18 cellular contexts compared by ENCODE assay signal in genomic region chr4:53431052-53431451, GRCh38. TPM values are rescaled to one million over a fixed set of nuclear protein-coding genes. Genes with fewer than 3 reads are reported as not detected.
DNase-seq lines count a peak whose midpoint lies in the region; ATAC-seq lines count a peak whose summit lies in the region.
"Had no signal": no experiment of that assay in that cellular context is flagged by ENCODE, and none has a peak within 500 bp of the region (broad histone marks: within the 10 kb centered on the region; RNA-seq: fewer than 3 reads in every experiment).

No MANE protein-coding gene starts in this region.

- H3K36me3 Mint-ChIP-seq in activated naive CD8-positive, alpha-beta T cell treated with anti-CD3 and anti-CD28 coated beads, Interleukin-2, amount 10 ng/mL, durations not matched to agents 7 days and 5 days, result peaks cover 29% of the 10 kb centered on the region
- peaks cover 28% of the 10 kb centered on the region for H3K36me3 Mint-ChIP-seq in activated naive CD8-positive, alpha-beta T cell treated with anti-CD3 and anti-CD28 coated beads for 36 hours

- no peak for DNase-seq in activated naive CD8-positive, alpha-beta T cell treated with anti-CD3 and anti-CD28 coated beads, Interleukin-2, amount 10 ng/mL, durations not matched to agents 7 days and 5 days
- DNase-seq in activated naive CD8-positive, alpha-beta T cell treated with anti-CD3 and anti-CD28 coated beads for 36 hours, result no peak
- DNase-seq in MV-4-11 (lab: John Stamatoyannopoulos, UW), result peak; percentile 33
- DNase-seq in fibroblast of peridontal ligament (ENCODE audit: extremely low read depth), result peak; percentile 49
- DNase-seq in stimulated activated naive CD8-positive, alpha-beta T cell treated with anti-CD3 and anti-CD28 coated beads, Interleukin-15, amount 100 ng/mL, for 72 hours, result no peak
- no peak for DNase-seq in NCI-H69 (lab: John Stamatoyannopoulos, UW)
- DNase-seq in globus pallidus (ENCODE audit: low spot score), result no peak
- DNase-seq: activated CD4-positive, alpha-beta T cell treated with anti-CD3 and anti-CD28 coated beads, Interleukin-2, amount 50 U/mL, for 1 hour; erythroblast; Karpas-422; kidney; lower lobe of right lung; NCI-H1417; NCI-H524; stimulated activated CD4-positive, alpha-beta T cell treated with anti-CD3 and anti-CD28 coated beads, Interleukin-2, amount 100 ng/mL, for 48 hours; stimulated activated naive CD4-positive, alpha-beta T cell; WERI-Rb-1 had no signal

- no peaks in the 10 kb centered on the region for H3K9me3 Mint-ChIP-seq in activated naive CD8-positive, alpha-beta T cell treated with anti-CD3 and anti-CD28 coated beads, Interleukin-2, amount 10 ng/mL, durations not matched to agents 7 days and 5 days
- H3K9me3 Mint-ChIP-seq in activated naive CD8-positive, alpha-beta T cell treated with anti-CD3 and anti-CD28 coated beads for 36 hours, result no peaks in the 10 kb centered on the region
- H3K9me3 Mint-ChIP-seq in stimulated activated naive CD8-positive, alpha-beta T cell treated with anti-CD3 and anti-CD28 coated beads, Interleukin-15, amount 100 ng/mL, for 72 hours, result no peaks in the 10 kb centered on the region

- H3K27ac Mint-ChIP-seq in activated naive CD8-positive, alpha-beta T cell treated with anti-CD3 and anti-CD28 coated beads, Interleukin-2, amount 10 ng/mL, durations not matched to agents 7 days and 5 days, result no peak overlapping the region
- no peak overlapping the region for H3K27ac Mint-ChIP-seq in activated naive CD8-positive, alpha-beta T cell treated with anti-CD3 and anti-CD28 coated beads for 36 hours
- H3K27ac Mint-ChIP-seq in stimulated activated naive CD8-positive, alpha-beta T cell treated with anti-CD3 and anti-CD28 coated beads, Interleukin-15, amount 100 ng/mL, for 72 hours, result no peak overlapping the region

- H3K27me3 Mint-ChIP-seq in activated naive CD8-positive, alpha-beta T cell treated with anti-CD3 and anti-CD28 coated beads, Interleukin-2, amount 10 ng/mL, durations not matched to agents 7 days and 5 days, result no peaks in the 10 kb centered on the region
- no peaks in the 10 kb centered on the region for H3K27me3 Mint-ChIP-seq in activated naive CD8-positive, alpha-beta T cell treated with anti-CD3 and anti-CD28 coated beads for 36 hours
- no peaks in the 10 kb centered on the region for H3K27me3 Mint-ChIP-seq in stimulated activated naive CD8-positive, alpha-beta T cell treated with anti-CD3 and anti-CD28 coated beads, Interleukin-15, amount 100 ng/mL, for 72 hours

- peaks cover 6% of the 10 kb centered on the region for H3K4me1 Mint-ChIP-seq in activated naive CD8-positive, alpha-beta T cell treated with anti-CD3 and anti-CD28 coated beads, Interleukin-2, amount 10 ng/mL, durations not matched to agents 7 days and 5 days
- peaks cover 21% of the 10 kb centered on the region for H3K4me1 Mint-ChIP-seq in activated naive CD8-positive, alpha-beta T cell treated with anti-CD3 and anti-CD28 coated beads for 36 hours
- peaks cover 15% of the 10 kb centered on the region for H3K4me1 Mint-ChIP-seq in stimulated activated naive CD8-positive, alpha-beta T cell treated with anti-CD3 and anti-CD28 coated beads, Interleukin-15, amount 100 ng/mL, for 72 hours

- POLR2A ChIA-PET in activated naive CD8-positive, alpha-beta T cell treated with anti-CD3 and anti-CD28 coated beads, Interleukin-2, amount 10 ng/mL, durations not matched to agents 7 days and 5 days (lab: Charles Lee), result no interaction called here

- peak; percentile 60 for ATAC-seq in activated naive CD8-positive, alpha-beta T cell treated with anti-CD3 and anti-CD28 coated beads, Interleukin-2, amount 10 ng/mL, durations not matched to agents 7 days and 5 days (ENCODE audit: low read depth)
- ATAC-seq in stimulated activated naive CD8-positive, alpha-beta T cell treated with anti-CD3 and anti-CD28 coated beads, Interleukin-15, amount 100 ng/mL, for 72 hours, result peak; percentile 88
- no peak for ATAC-seq in HG02763 (IDR thresholded peaks at IDR 0.05; ENCODE audit: unreplicated experiment)
- ATAC-seq: lower lobe of right lung had no signal

- no peak overlapping the region for H3K4me3 Mint-ChIP-seq in activated naive CD8-positive, alpha-beta T cell treated with anti-CD3 and anti-CD28 coated beads, Interleukin-2, amount 10 ng/mL, durations not matched to agents 7 days and 5 days
- H3K4me3 Mint-ChIP-seq in activated naive CD8-positive, alpha-beta T cell treated with anti-CD3 and anti-CD28 coated beads for 36 hours, result no peak overlapping the region
- peak overlapping the region in 1 of 2 donors; percentile 19 for H3K4me3 Mint-ChIP-seq in stimulated activated naive CD8-positive, alpha-beta T cell treated with anti-CD3 and anti-CD28 coated beads, Interleukin-15, amount 100 ng/mL, for 72 hours

RNA-seq across cellular contexts. Expression of gene FIP1L1, which starts 53.6 kb away (rescaled TPM):
- 10 to 100 TPM; 75.9 to 78.2 TPM for total RNA-seq in activated naive CD8-positive, alpha-beta T cell treated with anti-CD3 and anti-CD28 coated beads, Interleukin-2, amount 10 ng/mL, durations not matched to agents 7 days and 5 days
- 10 to 100 TPM; 76.6 to 82.3 TPM for total RNA-seq in activated naive CD8-positive, alpha-beta T cell treated with anti-CD3 and anti-CD28 coated beads for 36 hours

Comparison
In these comparisons a context has a peak if more than half of its experiments do, and no peak if none do; other contexts are left out.
1. DNase-seq: peak in MV-4-11 (single experiment) and fibroblast of peridontal ligament (single experiment); none in activated naive CD8-positive, alpha-beta T cell treated with anti-CD3 and anti-CD28 coated beads, Interleukin-2, amount 10 ng/mL, durations not matched to agents 7 days and 5 days (single experiment), activated naive CD8-positive, alpha-beta T cell treated with anti-CD3 and anti-CD28 coated beads for 36 hours (single experiment), stimulated activated naive CD8-positive, alpha-beta T cell treated with anti-CD3 and anti-CD28 coated beads, Interleukin-15, amount 100 ng/mL, for 72 hours (0 of 2), NCI-H69 (single experiment) and globus pallidus (single experiment).